22 cellular contexts compared by ENCODE assay signal in the genomic region with DNA sequence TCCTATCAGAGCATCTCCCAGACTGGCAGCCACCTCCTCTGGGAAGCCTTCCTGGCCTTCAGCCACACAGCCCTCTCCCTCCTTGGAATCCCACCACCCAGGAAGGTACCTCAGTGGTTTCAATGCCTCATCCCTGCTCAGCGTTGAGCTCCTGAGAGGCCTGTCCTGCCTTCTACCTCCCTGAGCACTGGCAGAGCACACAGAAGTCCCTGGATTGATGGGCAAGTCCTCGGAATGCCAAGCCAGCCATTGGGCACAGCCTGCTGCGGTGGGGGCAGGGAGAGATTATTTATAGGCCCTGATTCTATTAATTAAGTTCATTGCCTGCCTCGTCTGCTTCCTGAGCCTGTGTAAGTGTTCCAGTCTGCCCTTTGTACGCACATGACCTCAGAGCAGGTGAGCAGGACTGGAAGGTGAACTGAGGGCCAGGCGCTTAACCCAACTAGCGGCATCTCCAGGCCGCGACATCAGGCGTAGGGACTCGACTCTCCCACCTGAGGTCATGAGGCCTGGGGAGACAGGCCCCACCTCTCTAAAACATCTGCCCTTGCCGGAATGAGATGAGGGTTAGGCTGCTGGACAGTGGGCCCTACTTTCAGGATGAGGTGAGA.
DNase-seq lines count a peak whose midpoint lies in the region; ATAC-seq, FAIRE-seq and TF ChIP-seq lines count a peak whose summit lies in the region.
"Had no signal": no experiment of that assay in that cellular context is flagged by ENCODE, and none has a peak within 500 bp of the region (broad histone marks: within the 10 kb centered on the region; RNA-seq: fewer than 3 reads in every experiment).

No MANE protein-coding gene starts in this region.

- CTCF ChIA-PET in activated naive CD4-positive, alpha-beta T cell treated with anti-CD3 and anti-CD28 coated beads for 36 hours (lab: Charles Lee), result no interaction called here

- DNase-seq in Right ventricle myocardium superior (peak; percentile 37), right atrium auricular region (ENCODE audit: low spot score) (no peak), WERI-Rb-1 (peak; percentile 47), kidney (peak; percentile 32), spleen (peak; percentile 30)
- no peak for DNase-seq in activated naive CD4-positive, alpha-beta T cell treated with anti-CD3 and anti-CD28 coated beads for 36 hours
- DNase-seq: CD8-positive, alpha-beta memory T cell; cortex of kidney; GF-D8; HCEC 1CT; kidney glomerular epithelial cell; mesenchymal stem cell; naive B cell; NCI-H146; T-helper 9 cell had no signal

- H3K4me3 ChIP-seq in right atrium auricular region (no peak overlapping the region), WERI-Rb-1 (ENCODE audit: low read depth, low read length) (no peak overlapping the region), kidney (ENCODE audit: low read length in 2 of 2) (no peak overlapping the region), spleen (no peak overlapping the region)
- H3K4me3 ChIP-seq: breast epithelium, ovary had no signal

- no peaks in the 10 kb centered on the region for H3K36me3 Mint-ChIP-seq in activated naive CD4-positive, alpha-beta T cell treated with anti-CD3 and anti-CD28 coated beads for 36 hours (ENCODE audit: low read depth)
- H3K36me3 Mint-ChIP-seq: CD8-positive, alpha-beta memory T cell; naive B cell; WTC11 had no signal

- H3K27ac Mint-ChIP-seq in activated naive CD4-positive, alpha-beta T cell treated with anti-CD3 and anti-CD28 coated beads for 36 hours, result no peak overlapping the region
- H3K27ac Mint-ChIP-seq: activated T-helper 1 cell treated with anti-CD3 and anti-CD28 coated beads, Interleukin-12 subunit alpha, Interleukin-12 subunit beta, Interleukin-2, Interleukin-4 antibody, amounts not matched to agents 30 ng/mL and 10 ng/mL and 1 ng/mL, durations not matched to agents 14 hours and 24 hours and 36 hours; naive B cell; WTC11 had no signal

- no peaks in the 10 kb centered on the region for H3K9me3 Mint-ChIP-seq in activated naive CD4-positive, alpha-beta T cell treated with anti-CD3 and anti-CD28 coated beads for 36 hours
- H3K9me3 Mint-ChIP-seq: activated T-helper 1 cell treated with anti-CD3 and anti-CD28 coated beads, Interleukin-12 subunit alpha, Interleukin-12 subunit beta, Interleukin-2, Interleukin-4 antibody, amounts not matched to agents 30 ng/mL and 10 ng/mL and 1 ng/mL, durations not matched to agents 14 hours and 24 hours and 36 hours; CD8-positive, alpha-beta memory T cell; WTC11 had no signal

- WGBS in spleen, 5 donors, result 92 to 100% (median 94%) methylated on average over 9 to 12 of the region's 12 CpGs

- ATAC-seq in Right ventricle myocardium superior (ENCODE audit: poor library complexity), result no peak
- no peak for ATAC-seq in GM18517 (IDR thresholded peaks at IDR 0.05; ENCODE audit: unreplicated experiment)
- ATAC-seq in GM18520 (IDR thresholded peaks at IDR 0.05; ENCODE audit: unreplicated experiment), result no peak
- ATAC-seq: WTC11 had no signal

- no peak overlapping the region for H3K9ac ChIP-seq in kidney (ENCODE audit: low read length in 2 of 2)
- H3K9ac ChIP-seq: KMS-11 had no signal

- no peaks in the 10 kb centered on the region for H3K4me1 Mint-ChIP-seq in activated naive CD4-positive, alpha-beta T cell treated with anti-CD3 and anti-CD28 coated beads for 36 hours (ENCODE audit: low read depth)
- H3K4me1 Mint-ChIP-seq: CD8-positive, alpha-beta memory T cell had no signal

- H3K27me3 ChIP-seq in right atrium auricular region (no peaks in the 10 kb centered on the region), WERI-Rb-1 (ENCODE audit: insufficient read depth, low read depth, severe bottlenecking) (no peaks in the 10 kb centered on the region), spleen (replicated peaks in 1 of 7) (no peaks in the 10 kb centered on the region)
- H3K27me3 ChIP-seq: breast epithelium, ovary had no signal

- no peak overlapping the region for H3K27ac ChIP-seq in right atrium auricular region
- H3K27ac ChIP-seq in WERI-Rb-1, result peak overlapping the region; percentile 55
- no peak overlapping the region for H3K27ac ChIP-seq in kidney (ENCODE audit: low read depth in 2 of 2, low read length in 2 of 2)
- H3K27ac ChIP-seq in spleen, result no peak overlapping the region
- H3K27ac ChIP-seq: breast epithelium, KMS-11, ovary had no signal

- H3K9me3 ChIP-seq in right atrium auricular region (no peaks in the 10 kb centered on the region), WERI-Rb-1 (ENCODE audit: severe bottlenecking) (peaks cover 7% of the 10 kb centered on the region), kidney (ENCODE audit: control insufficient read depth in 1 of 2, low read length in 2 of 2) (no peaks in the 10 kb centered on the region), spleen (no peaks in the 10 kb centered on the region)
- H3K9me3 ChIP-seq: breast epithelium, ovary had no signal

- no peak for FAIRE-seq in kidney (lab: Jason Lieb, UNC)

- no peak overlapping the region for H3K4me3 Mint-ChIP-seq in activated naive CD4-positive, alpha-beta T cell treated with anti-CD3 and anti-CD28 coated beads for 36 hours
- H3K4me3 Mint-ChIP-seq: activated T-helper 1 cell treated with anti-CD3 and anti-CD28 coated beads, Interleukin-12 subunit alpha, Interleukin-12 subunit beta, Interleukin-2, Interleukin-4 antibody, amounts not matched to agents 30 ng/mL and 10 ng/mL and 1 ng/mL, durations not matched to agents 14 hours and 24 hours and 36 hours; CD8-positive, alpha-beta memory T cell; naive B cell; WTC11 had no signal

- TF ChIP-seq POLR2A in spleen (IDR thresholded peaks at IDR 0.05), result no peak

- intact Hi-C loops in Right ventricle myocardium superior (cut with DNase I), result no loop called here
- intact Hi-C loops in kidney (cut with DNase I), result no loop called here
- intact Hi-C loops in spleen (cut with DNase I; ENCODE audit: low total_unique reads), result no loop called here
- intact Hi-C loops in activated naive CD4-positive, alpha-beta T cell treated with anti-CD3 and anti-CD28 coated beads for 36 hours (cut with micrococcal nuclease), result no loop called here

- no peak for TF ChIP-seq CTCF in right atrium auricular region (IDR thresholded peaks at IDR 0.05)
- no peak for TF ChIP-seq CTCF in WERI-Rb-1 (IDR thresholded peaks at IDR 0.05; ENCODE audit: low read depth, low read length)
- TF ChIP-seq CTCF in kidney (IDR thresholded peaks at IDR 0.05; ENCODE audit: borderline replicate concordance, extremely low read depth, insufficient read depth), result no peak
- no peak for TF ChIP-seq CTCF in spleen (IDR thresholded peaks at IDR 0.05 in 8 of 11, conservative IDR thresholded peaks at IDR 0.05 in 3 of 11)

- H3K4me1 ChIP-seq in right atrium auricular region (peaks cover 0 to 30% of the 10 kb centered on the region in 2 donors), kidney (ENCODE audit: control insufficient read depth in 1 of 2, insufficient read depth in 1 of 2, low read depth in 1 of 2, low read length in 2 of 2) (peaks cover 9 to 20% of the 10 kb centered on the region in 2 donors), spleen (peaks cover 0 to 16% (median 5%) of the 10 kb centered on the region in 6 donors)
- H3K4me1 ChIP-seq: breast epithelium had no signal

- H3K36me3 ChIP-seq in right atrium auricular region, result no peaks in the 10 kb centered on the region
- no peaks in the 10 kb centered on the region for H3K36me3 ChIP-seq in WERI-Rb-1
- no peaks in the 10 kb centered on the region for H3K36me3 ChIP-seq in kidney (ENCODE audit: control insufficient read depth in 1 of 2, insufficient read depth in 2 of 2, low read length in 2 of 2)
- no peaks in the 10 kb centered on the region for H3K36me3 ChIP-seq in spleen
- H3K36me3 ChIP-seq: breast epithelium, ovary had no signal

- no peaks in the 10 kb centered on the region for H3K27me3 Mint-ChIP-seq in activated naive CD4-positive, alpha-beta T cell treated with anti-CD3 and anti-CD28 coated beads for 36 hours (ENCODE audit: low read depth)

Comparison
In these comparisons a context has a peak if more than half of its experiments do, and no peak if none do; other contexts are left out.
1. DNase-seq: peak in Right ventricle myocardium superior (single experiment), WERI-Rb-1 (single experiment), kidney (single experiment) and spleen (single experiment); none in right atrium auricular region (single experiment) and activated naive CD4-positive, alpha-beta T cell treated with anti-CD3 and anti-CD28 coated beads for 36 hours (single experiment).